Comparison of ENCODE assay signal across 11 cellular contexts in the genomic region with DNA sequence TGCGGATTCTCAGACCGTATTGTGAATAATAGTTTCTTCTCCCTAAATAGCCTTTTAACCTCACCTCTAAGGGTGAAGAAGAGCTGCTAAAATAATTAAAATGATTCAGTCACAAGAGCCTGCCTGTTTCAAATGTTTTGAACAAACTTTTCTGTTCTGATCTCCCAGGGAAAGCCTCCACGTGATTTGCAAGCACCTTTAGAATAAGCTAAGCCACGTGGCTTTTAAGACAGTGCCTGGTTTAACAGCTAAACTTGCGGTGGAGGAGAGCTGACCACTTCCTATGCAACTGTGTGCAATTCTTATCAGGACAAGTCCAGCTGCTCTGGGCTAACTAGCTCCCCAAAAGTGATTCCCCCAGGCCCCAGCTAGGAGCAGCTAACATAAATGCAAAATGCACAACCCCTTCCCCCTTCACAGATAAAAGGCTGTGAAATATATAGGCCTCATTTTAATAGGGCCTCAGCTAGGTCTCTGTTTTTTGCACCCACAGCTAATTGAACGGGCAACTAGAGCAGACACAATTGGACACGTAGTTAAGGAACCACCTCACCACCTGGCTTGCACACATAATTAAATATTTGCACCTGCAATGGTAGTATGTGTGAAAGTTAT.
DNase-seq lines count a peak whose midpoint lies in the region; ATAC-seq, FAIRE-seq and TF ChIP-seq lines count a peak whose summit lies in the region.
"Had no signal": no experiment of that assay in that cellular context is flagged by ENCODE, and none has a peak within 500 bp of the region (broad histone marks: within the 10 kb centered on the region; RNA-seq: fewer than 3 reads in every experiment).

No MANE protein-coding gene starts in this region.

- no peaks in the 10 kb centered on the region for H3K36me3 ChIP-seq in small intestine (ENCODE audit: control insufficient read depth in 2 of 2, insufficient read depth in 2 of 2, low read length in 2 of 2)
- H3K36me3 ChIP-seq: BE2C had no signal

- H3K9me3 ChIP-seq in small intestine (ENCODE audit: control insufficient read depth, low read depth): no peaks in the 10 kb centered on the region
- H3K9me3 ChIP-seq: BE2C had no signal

- no peak for FAIRE-seq in small intestine (lab: Jason Lieb, UNC)

- no peak overlapping the region for H3K27ac ChIP-seq in small intestine (ENCODE audit: low read depth in 1 of 2, low read length in 1 of 2)

- TF ChIP-seq CTCF in endothelial cell (IDR thresholded peaks at IDR 0.05; ENCODE audit: unreplicated experiment): no peak

- DNase-seq in stimulated activated CD8-positive, alpha-beta memory T cell treated with anti-CD3 and anti-CD28 coated beads, Interleukin-12 subunit alpha, Interleukin-12 subunit beta, amount 100 ng/mL, for 4 hours (ENCODE audit: low read depth): peak; percentile 1
- DNase-seq in stimulated activated CD8-positive, alpha-beta memory T cell treated with anti-CD3 and anti-CD28 coated beads, Interleukin-4, amount 100 ng/mL, for 48 hours: no peak
- peak; percentile 4 for DNase-seq in T-helper 2 cell treated with Interferon-gamma antibody and Interleukin-4, amounts not matched to agents 5 μg/mL and 100 μg/mL, for 36 hours (ENCODE audit: low spot score)
- no peak for DNase-seq in small intestine
- DNase-seq in endothelial cell (ENCODE audit: low spot score): no peak
- no peak for DNase-seq in SIG-M5 treated with dmso at 0.1 percent for 504 hours (lab: John Stamatoyannopoulos, UW; ENCODE audit: unreplicated experiment)
- no peak for DNase-seq in dermis blood vessel endothelial cell
- DNase-seq: BE2C; central memory CD4-positive, alpha-beta T cell; stimulated activated CD4-positive, alpha-beta T cell treated with anti-CD3 and anti-CD28 coated beads, Interleukin-4, amount 100 ng/mL, for 4 hours had no signal

- H3K4me1 ChIP-seq in small intestine (ENCODE audit: control insufficient read depth in 2 of 2, insufficient read depth in 1 of 2, low read depth in 1 of 2, low read length in 1 of 2): no peaks in the 10 kb centered on the region
- H3K4me1 ChIP-seq: BE2C had no signal

- no peaks in the 10 kb centered on the region for H3K27me3 Mint-ChIP-seq in T-helper 2 cell treated with Interferon-gamma antibody and Interleukin-4, amounts not matched to agents 5 μg/mL and 100 μg/mL, for 36 hours (ENCODE audit: low read depth)
- H3K27me3 Mint-ChIP-seq in endothelial cell (ENCODE audit: unreplicated experiment): no peaks in the 10 kb centered on the region

- H3K27me3 ChIP-seq in small intestine (ENCODE audit: control insufficient read depth in 2 of 2, insufficient read depth in 2 of 2, low read length in 2 of 2): no peaks in the 10 kb centered on the region
- H3K27me3 ChIP-seq: BE2C had no signal

- no peak overlapping the region for H3K4me3 ChIP-seq in small intestine (ENCODE audit: low read depth in 1 of 2, low read length in 2 of 2)

- peak; percentile 98 for ATAC-seq in HG03354 (IDR thresholded peaks at IDR 0.05; ENCODE audit: poor library complexity, severe bottlenecking, unreplicated experiment)

- peaks cover 10% of the 10 kb centered on the region for H3K4me1 Mint-ChIP-seq in T-helper 2 cell treated with Interferon-gamma antibody and Interleukin-4, amounts not matched to agents 5 μg/mL and 100 μg/mL, for 36 hours (ENCODE audit: low read depth)
- peaks cover 3% of the 10 kb centered on the region for H3K4me1 Mint-ChIP-seq in endothelial cell (ENCODE audit: unreplicated experiment)

- H3K36me3 Mint-ChIP-seq in T-helper 2 cell treated with Interferon-gamma antibody and Interleukin-4, amounts not matched to agents 5 μg/mL and 100 μg/mL, for 36 hours (ENCODE audit: low read depth): no peaks in the 10 kb centered on the region
- H3K36me3 Mint-ChIP-seq in endothelial cell (ENCODE audit: low read depth, unreplicated experiment): no peaks in the 10 kb centered on the region

- H3K27ac Mint-ChIP-seq in T-helper 2 cell treated with Interferon-gamma antibody and Interleukin-4, amounts not matched to agents 5 μg/mL and 100 μg/mL, for 36 hours: no peak overlapping the region
- H3K27ac Mint-ChIP-seq in endothelial cell (ENCODE audit: unreplicated experiment): no peak overlapping the region

- peak overlapping the region; percentile 7 for H3K4me3 Mint-ChIP-seq in T-helper 2 cell treated with Interferon-gamma antibody and Interleukin-4, amounts not matched to agents 5 μg/mL and 100 μg/mL, for 36 hours
- no peak overlapping the region for H3K4me3 Mint-ChIP-seq in endothelial cell (ENCODE audit: unreplicated experiment)

- WGBS in small intestine, 3 donors: 58 to 67% (median 59%) methylated on average over 7 of the region's 7 CpGs

- peaks cover 3% of the 10 kb centered on the region for H3K9me3 Mint-ChIP-seq in T-helper 2 cell treated with Interferon-gamma antibody and Interleukin-4, amounts not matched to agents 5 μg/mL and 100 μg/mL, for 36 hours
- no peaks in the 10 kb centered on the region for H3K9me3 Mint-ChIP-seq in endothelial cell (ENCODE audit: unreplicated experiment)

Comparison
In these comparisons a context has a peak if more than half of its experiments do, and no peak if none do; other contexts are left out.
1. DNase-seq: peak in stimulated activated CD8-positive, alpha-beta memory T cell treated with anti-CD3 and anti-CD28 coated beads, Interleukin-12 subunit alpha, Interleukin-12 subunit beta, amount 100 ng/mL, for 4 hours (single experiment) and T-helper 2 cell treated with Interferon-gamma antibody and Interleukin-4, amounts not matched to agents 5 μg/mL and 100 μg/mL, for 36 hours (single experiment); none in stimulated activated CD8-positive, alpha-beta memory T cell treated with anti-CD3 and anti-CD28 coated beads, Interleukin-4, amount 100 ng/mL, for 48 hours (single experiment), small intestine (single experiment), endothelial cell (single experiment), SIG-M5 treated with dmso at 0.1 percent for 504 hours (single experiment) and dermis blood vessel endothelial cell (single experiment).